Comparison of ENCODE assay signal across 17 cellular contexts in the genomic region with DNA sequence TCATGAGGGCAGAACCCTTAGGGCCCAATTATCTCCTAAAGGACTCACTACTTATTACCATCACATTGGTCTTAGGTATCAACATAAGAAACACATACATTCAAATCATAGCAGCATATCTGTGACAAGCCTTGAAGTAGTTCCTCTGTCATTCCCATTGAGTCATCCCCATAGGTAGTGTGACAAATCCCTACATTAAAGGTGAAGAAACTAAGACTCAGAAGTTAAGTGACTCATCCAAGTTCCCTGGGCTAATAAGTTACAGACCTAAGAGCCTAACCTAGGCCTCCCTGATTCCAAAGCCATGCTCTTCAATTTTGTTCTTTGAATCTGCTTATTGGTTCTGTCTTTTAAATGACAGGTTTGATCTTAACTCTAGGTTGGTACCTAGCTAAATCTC. TPM values are rescaled to one million over a fixed set of nuclear protein-coding genes. Genes with fewer than 3 reads are reported as not detected.
DNase-seq lines count a peak whose midpoint lies in the region; ATAC-seq, FAIRE-seq and TF ChIP-seq lines count a peak whose summit lies in the region.
"Had no signal": no experiment of that assay in that cellular context is flagged by ENCODE, and none has a peak within 500 bp of the region (broad histone marks: within the 10 kb centered on the region; RNA-seq: fewer than 3 reads in every experiment).

No MANE protein-coding gene starts in this region.

- H3K27ac Mint-ChIP-seq in WTC11: no peak overlapping the region
- H3K27ac Mint-ChIP-seq in CD4-positive, alpha-beta memory T cell: no peak overlapping the region
- peak overlapping the region in 1 of 9 donors; percentile 62 for H3K27ac Mint-ChIP-seq in naive thymus-derived CD4-positive, alpha-beta T cell
- H3K27ac Mint-ChIP-seq: endodermal cell had no signal

- intact Hi-C loops in CD4-positive, alpha-beta memory T cell (cut with micrococcal nuclease): no loop called here
- intact Hi-C loops in naive thymus-derived CD4-positive, alpha-beta T cell (cut with micrococcal nuclease): no loop called here

- H3K4me2 ChIP-seq in A549: peak overlapping the region; percentile 8; the same call in 2 of the 3 replicates

- TF ChIP-seq EP300 in A549 (IDR thresholded peaks at IDR 0.05): no peak

- peaks cover 16% of the 10 kb centered on the region for H3K9me3 Mint-ChIP-seq in WTC11
- peaks cover 0 to 2% (median 0%) of the 10 kb centered on the region in 8 donors for H3K9me3 Mint-ChIP-seq in CD4-positive, alpha-beta memory T cell
- H3K9me3 Mint-ChIP-seq in naive thymus-derived CD4-positive, alpha-beta T cell: peaks cover 0 to 6% (median 0%) of the 10 kb centered on the region in 11 donors

- ATAC-seq in A549 (peak; percentile 73 to 76), GM19395 (IDR thresholded peaks at IDR 0.05; ENCODE audit: unreplicated experiment) (peak; percentile 65), HG03342 (IDR thresholded peaks at IDR 0.05; ENCODE audit: unreplicated experiment) (peak; percentile 66), WTC11 (no peak)
- no peak for ATAC-seq in naive thymus-derived CD4-positive, alpha-beta T cell
- ATAC-seq: K562, left colon, SK-N-SH treated with all-trans-retinoic acid at 6 μM for 48 hours had no signal

- H3K4me3 Mint-ChIP-seq in WTC11: no peak overlapping the region
- H3K4me3 Mint-ChIP-seq in CD4-positive, alpha-beta memory T cell: no peak overlapping the region
- no peak overlapping the region for H3K4me3 Mint-ChIP-seq in naive thymus-derived CD4-positive, alpha-beta T cell
- H3K4me3 Mint-ChIP-seq: endodermal cell had no signal

- H3K4me1 Mint-ChIP-seq in WTC11: peaks cover 4% of the 10 kb centered on the region
- H3K4me1 Mint-ChIP-seq in CD4-positive, alpha-beta memory T cell: peaks cover 0 to 2% (median 0%) of the 10 kb centered on the region in 4 donors
- H3K4me1 Mint-ChIP-seq in naive thymus-derived CD4-positive, alpha-beta T cell: peaks cover 3 to 28% (median 8%) of the 10 kb centered on the region in 7 donors
- H3K4me1 Mint-ChIP-seq: endodermal cell had no signal

- FAIRE-seq in A549 (lab: Jason Lieb, UNC): peak; percentile 56
- FAIRE-seq: K562 had no signal

- CTCF ChIA-PET in A549 (lab: Yijun Ruan, JAX) (interaction anchor here (1.2 to 1.7 kb wide), 3 partner anchors 31 to 120 kb away, joined by 3 to 6 read pairs (median 4); no protein-coding TSS in a partner anchor), WTC11 (lab: Charles Lee) (no interaction called here)
- CTCF ChIA-PET in CD4-positive, alpha-beta memory T cell (lab: Charles Lee; ENCODE audit: partially characterized antibody): no interaction called here
- CTCF ChIA-PET in naive thymus-derived CD4-positive, alpha-beta T cell (lab: Charles Lee): interaction anchor here (0.6 kb wide), 1 partner anchor 69 kb away, joined by 3 read pairs; no protein-coding TSS in a partner anchor

- DNase-seq in A549 (ENCODE audit: low read depth in 1 of 2, low spot score in 1 of 2) (peak; percentile 37 to 44), epithelial cell of prostate (ENCODE audit: low read depth, low spot score) (peak; percentile 69), WTC11 (ENCODE audit: low spot score) (no peak), hypothalamus (lab: John Stamatoyannopoulos, UW) (no peak)
- DNase-seq in CD4-positive, alpha-beta memory T cell: no peak
- DNase-seq in naive thymus-derived CD4-positive, alpha-beta T cell: no peak
- DNase-seq: endodermal cell, glutamatergic neuron, left colon, NCI-H1417, NCI-H510A treated with DMSO at 0.1 percent for 48 hours had no signal

- no peak overlapping the region for H3K4me3 ChIP-seq in A549
- H3K4me3 ChIP-seq in CD4-positive, alpha-beta memory T cell (ENCODE audit: low read length in 2 of 2): no peak overlapping the region
- no peak overlapping the region for H3K4me3 ChIP-seq in naive thymus-derived CD4-positive, alpha-beta T cell (ENCODE audit: low read length)
- H3K4me3 ChIP-seq: K562, prostate gland had no signal

- H3K27me3 ChIP-seq in CD4-positive, alpha-beta memory T cell (ENCODE audit: insufficient read depth, low read length): no peaks in the 10 kb centered on the region
- no peaks in the 10 kb centered on the region for H3K27me3 ChIP-seq in naive thymus-derived CD4-positive, alpha-beta T cell (ENCODE audit: control insufficient read depth in 2 of 2, insufficient read depth in 2 of 2, low read length in 2 of 2)

- no peak for TF ChIP-seq RAD21 in A549 (conservative IDR thresholded peaks at IDR 0.05 in 1 of 2, IDR thresholded peaks at IDR 0.05 in 1 of 2)

- TF ChIP-seq CTCF in A549 (IDR thresholded peaks at IDR 0.05) (no peak), WTC11 (IDR thresholded peaks at IDR 0.05) (no peak)

- peak overlapping the region in 1 of 2 experiments; percentile 45; a peak in 1 of 6 replicates for H3K27ac ChIP-seq in A549
- peak overlapping the region; percentile 25 for H3K27ac ChIP-seq in epithelial cell of prostate
- H3K27ac ChIP-seq in CD4-positive, alpha-beta memory T cell (ENCODE audit: low read depth, low read length): no peak overlapping the region
- no peak overlapping the region for H3K27ac ChIP-seq in naive thymus-derived CD4-positive, alpha-beta T cell (ENCODE audit: low read depth, low read length)
- H3K27ac ChIP-seq: prostate gland had no signal

- H3K36me3 ChIP-seq in CD4-positive, alpha-beta memory T cell (ENCODE audit: insufficient read depth, low read length): no peaks in the 10 kb centered on the region
- H3K36me3 ChIP-seq in naive thymus-derived CD4-positive, alpha-beta T cell (ENCODE audit: control insufficient read depth in 2 of 3, insufficient read depth in 3 of 3, low read length in 3 of 3): peaks cover 0 to 27% (median 5%) of the 10 kb centered on the region in 3 experiments
- H3K36me3 ChIP-seq: prostate gland had no signal

- H3K27me3 Mint-ChIP-seq in WTC11 (ENCODE audit: low read depth): no peaks in the 10 kb centered on the region; the same call in 1 of the 2 replicates
- no peaks in the 10 kb centered on the region for H3K27me3 Mint-ChIP-seq in CD4-positive, alpha-beta memory T cell
- no peaks in the 10 kb centered on the region for H3K27me3 Mint-ChIP-seq in naive thymus-derived CD4-positive, alpha-beta T cell

- POLR2A ChIA-PET in A549 (lab: Yijun Ruan, JAX): no interaction called here
- POLR2A ChIA-PET in WTC11 (lab: Charles Lee): no interaction called here
- POLR2A ChIA-PET in CD4-positive, alpha-beta memory T cell (lab: Charles Lee; ENCODE audit: partially characterized antibody): no interaction called here
- POLR2A ChIA-PET in naive thymus-derived CD4-positive, alpha-beta T cell (lab: Charles Lee): no interaction called here

- no peaks in the 10 kb centered on the region for H3K9me3 ChIP-seq in A549
- H3K9me3 ChIP-seq in CD4-positive, alpha-beta memory T cell (ENCODE audit: control insufficient read depth in 1 of 2, low read length in 2 of 2): no peaks in the 10 kb centered on the region
- H3K9me3 ChIP-seq in naive thymus-derived CD4-positive, alpha-beta T cell (ENCODE audit: control insufficient read depth in 2 of 3, low read length in 3 of 3): no peaks in the 10 kb centered on the region
- H3K9me3 ChIP-seq: prostate gland had no signal

- TF ChIP-seq POLR2A in A549 (IDR thresholded peaks at IDR 0.05; ENCODE audit: low read length): no peak

- peaks cover 14% of the 10 kb centered on the region for H3K36me3 Mint-ChIP-seq in WTC11
- H3K36me3 Mint-ChIP-seq in CD4-positive, alpha-beta memory T cell: peaks cover 0 to 14% of the 10 kb centered on the region in 2 donors
- H3K36me3 Mint-ChIP-seq in naive thymus-derived CD4-positive, alpha-beta T cell: peaks cover 27 to 82% (median 73%) of the 10 kb centered on the region in 5 donors

- H3K4me1 ChIP-seq in A549: peaks cover 11% of the 10 kb centered on the region
- H3K4me1 ChIP-seq in CD4-positive, alpha-beta memory T cell (ENCODE audit: insufficient read depth, low read length): no peaks in the 10 kb centered on the region
- no peaks in the 10 kb centered on the region for H3K4me1 ChIP-seq in naive thymus-derived CD4-positive, alpha-beta T cell (ENCODE audit: control insufficient read depth in 2 of 2, insufficient read depth in 2 of 2, low read length in 2 of 2)
- H3K4me1 ChIP-seq: prostate gland had no signal

TF ChIP-seq in A549, 52 proteins besides CTCF, POLR2A, EP300 and RAD21:
- TF ChIP-seq FOSL2 (IDR thresholded peaks at IDR 0.05): peak; percentile 24; the same call in 1 of the 2 replicates
- TF ChIP-seq FOSL2 (CRISPR knock-in tag; IDR thresholded peaks at IDR 0.05): peak; percentile 77
- no peak for TF ChIP-seq RFX5 (IDR thresholded peaks at IDR 0.05)
- TF ChIP-seq KDM1A (IDR thresholded peaks at IDR 0.05; ENCODE audit: low read depth): no peak
- 0 out of 2 replicates have a peak, but pooled peaks have one; percentile 18 for TF ChIP-seq JUNB (IDR thresholded peaks at IDR 0.05)

TF ChIP-seq in WTC11, 78 proteins besides CTCF, POLR2A, EP300 and RAD21 (continues in another document):
- no peak for TF ChIP-seq ZNF317 (CRISPR knock-in tag; IDR thresholded peaks at IDR 0.05; ENCODE audit: borderline replicate concordance, low read depth)
- TF ChIP-seq IRF2 (CRISPR knock-in tag; IDR thresholded peaks at IDR 0.05; ENCODE audit: borderline replicate concordance, low read depth): no peak
- TF ChIP-seq HMGA2 (CRISPR knock-in tag; IDR thresholded peaks at IDR 0.05): no peak
- TF ChIP-seq, protein P1, sequence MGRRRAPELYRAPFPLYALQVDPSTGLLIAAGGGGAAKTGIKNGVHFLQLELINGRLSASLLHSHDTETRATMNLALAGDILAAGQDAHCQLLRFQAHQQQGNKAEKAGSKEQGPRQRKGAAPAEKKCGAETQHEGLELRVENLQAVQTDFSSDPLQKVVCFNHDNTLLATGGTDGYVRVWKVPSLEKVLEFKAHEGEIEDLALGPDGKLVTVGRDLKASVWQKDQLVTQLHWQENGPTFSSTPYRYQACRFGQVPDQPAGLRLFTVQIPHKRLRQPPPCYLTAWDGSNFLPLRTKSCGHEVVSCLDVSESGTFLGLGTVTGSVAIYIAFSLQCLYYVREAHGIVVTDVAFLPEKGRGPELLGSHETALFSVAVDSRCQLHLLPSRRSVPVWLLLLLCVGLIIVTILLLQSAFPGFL (CRISPR knock-in tag; IDR thresholded peaks at IDR 0.05; ENCODE audit: borderline replicate concordance): no peak
- no peak for TF ChIP-seq OVOL2 (CRISPR knock-in tag; IDR thresholded peaks at IDR 0.05; ENCODE audit: borderline replicate concordance)

RNA-seq across cellular contexts. Expression of a gene that starts 58.2 kb away (rescaled TPM):
- 12.2 and 12.4 TPM in 2 replicates for polyA plus RNA-seq in A549 (2011; rRNA removed)
- polyA plus RNA-seq in A549 (2012; cell fraction: cytosol; rRNA removed): 3.4 and 3.6 TPM in 2 replicates
- 4.9 and 9.0 TPM in 2 replicates for polyA plus RNA-seq in A549 (2012; cell fraction: nucleus; rRNA removed)
- 7.8 to 9.1 TPM (median 8.2 TPM) in 3 replicates for polyA plus RNA-seq in A549 (2017; fragmentation: RNase III; extraction: RNeasy Plus Mini Kit Qiagen cat#74134 plus additional on column Dnase treatment)
- 8.2 and 8.6 TPM in 2 replicates for polyA minus RNA-seq in A549 (2011; rRNA and poly(A)+ RNA removed)
- 0.17 to 0.39 TPM (median 0.37 TPM) in 3 replicates for total RNA-seq in WTC11 (2021)
- total RNA-seq in CD4-positive, alpha-beta memory T cell: 1 to 10 TPM in 1 of 2 experiments, under 1 TPM in 1; 1.00 to 1.7 TPM
- polyA plus RNA-seq in CD4-positive, alpha-beta memory T cell: 1 to 10 TPM in 1 of 2 donors, under 1 TPM in 1; 0.69 to 3.0 TPM
- 100 to 1,000 TPM in 1 of 5 experiments, 10 to 100 TPM in 2, 1 to 10 TPM in 2; 5.6 to 189 (median 14.3) TPM for total RNA-seq in naive thymus-derived CD4-positive, alpha-beta T cell
- 10 to 100 TPM; 13.9 to 14.0 TPM for polyA plus RNA-seq in naive thymus-derived CD4-positive, alpha-beta T cell
- total RNA-seq: myocyte had no signal

Comparison
In these comparisons a context has a peak if more than half of its experiments do, and no peak if none do; other contexts are left out.
1. ATAC-seq: peak in A549 (2 of 2), GM19395 (single experiment) and HG03342 (single experiment); none in WTC11 (single experiment) and naive thymus-derived CD4-positive, alpha-beta T cell (single experiment).
2. DNase-seq: peak in A549 (2 of 2) and epithelial cell of prostate (single experiment); none in WTC11 (single experiment), CD4-positive, alpha-beta memory T cell (0 of 5), hypothalamus (0 of 51) and naive thymus-derived CD4-positive, alpha-beta T cell (0 of 9).
3. CTCF ChIA-PET loops: an anchor here in A549 (1.2 to 1.7 kb wide) and naive thymus-derived CD4-positive, alpha-beta T cell (0.6 kb wide); none called in WTC11 and CD4-positive, alpha-beta memory T cell.